Comparison of ENCODE assay signal across 8 cellular contexts in the genomic region with DNA sequence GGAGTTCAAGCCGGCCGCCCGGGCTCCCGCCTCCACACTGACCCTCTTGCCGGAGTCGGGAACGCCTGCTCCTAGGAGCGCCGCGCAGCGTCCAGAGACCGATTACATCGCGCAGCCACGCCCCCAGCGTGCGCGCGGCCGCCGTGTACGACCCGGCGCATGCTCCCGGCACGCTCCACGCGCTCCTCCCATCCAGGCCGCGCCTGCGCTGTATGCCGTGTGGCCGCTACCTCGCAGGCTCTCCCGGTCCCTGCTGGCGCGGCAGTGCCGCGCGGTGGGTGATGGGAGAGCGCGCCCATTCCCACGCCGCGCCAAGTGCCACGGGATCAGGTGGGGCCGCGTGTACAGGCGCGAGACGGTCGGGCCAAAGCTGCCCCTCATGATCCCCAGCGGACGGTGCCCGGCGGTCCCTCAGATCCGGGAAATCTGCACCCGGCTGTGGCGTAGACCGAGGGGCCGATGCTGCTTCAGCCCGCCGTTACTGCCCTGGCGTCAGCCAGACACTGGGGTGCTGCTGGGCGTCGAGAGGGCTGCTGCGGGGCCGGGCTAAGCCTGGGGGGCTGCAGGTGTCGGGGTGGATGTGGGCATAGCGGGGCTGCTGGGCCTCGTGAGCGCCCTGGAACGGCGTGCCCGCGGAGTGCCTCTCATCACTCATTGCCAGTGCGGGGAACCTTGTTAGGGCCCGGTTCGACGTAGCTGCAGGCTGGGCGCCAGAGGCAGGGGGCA. TPM values are rescaled to one million over a fixed set of nuclear protein-coding genes. Genes with fewer than 3 reads are reported as not detected.
A peak's percentile ranks its signal among the peaks of the same experiment; 100 is the strongest.
DNase-seq lines count a peak whose midpoint lies in the region; ATAC-seq and TF ChIP-seq lines count a peak whose summit lies in the region.

A gene with protein sequence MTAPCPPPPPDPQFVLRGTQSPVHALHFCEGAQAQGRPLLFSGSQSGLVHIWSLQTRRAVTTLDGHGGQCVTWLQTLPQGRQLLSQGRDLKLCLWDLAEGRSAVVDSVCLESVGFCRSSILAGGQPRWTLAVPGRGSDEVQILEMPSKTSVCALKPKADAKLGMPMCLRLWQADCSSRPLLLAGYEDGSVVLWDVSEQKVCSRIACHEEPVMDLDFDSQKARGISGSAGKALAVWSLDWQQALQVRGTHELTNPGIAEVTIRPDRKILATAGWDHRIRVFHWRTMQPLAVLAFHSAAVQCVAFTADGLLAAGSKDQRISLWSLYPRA (minus strand): TSS at position 97 of the 726 bp plus-strand sequence. CDS start 33,519 bp downstream, outside the sequence.
A gene with protein sequence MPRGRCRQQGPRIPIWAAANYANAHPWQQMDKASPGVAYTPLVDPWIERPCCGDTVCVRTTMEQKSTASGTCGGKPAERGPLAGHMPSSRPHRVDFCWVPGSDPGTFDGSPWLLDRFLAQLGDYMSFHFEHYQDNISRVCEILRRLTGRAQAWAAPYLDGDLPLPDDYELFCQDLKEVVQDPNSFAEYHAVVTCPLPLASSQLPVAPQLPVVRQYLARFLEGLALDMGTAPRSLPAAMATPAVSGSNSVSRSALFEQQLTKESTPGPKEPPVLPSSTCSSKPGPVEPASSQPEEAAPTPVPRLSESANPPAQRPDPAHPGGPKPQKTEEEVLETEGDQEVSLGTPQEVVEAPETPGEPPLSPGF (minus strand): TSS at position 97 of the 726 bp plus-strand sequence. CDS start 2,613 bp downstream, outside the sequence.

- peak within 1 kb of the TSS; percentile 89 for H3K4me2 ChIP-seq in PC-9

- H3K27me3 ChIP-seq in PC-9 (ENCODE audit: insufficient read depth, low read depth) (no peaks in the 10 kb centered on the region), esophagus (ENCODE audit: control insufficient read depth in 1 of 2, insufficient read depth in 2 of 2, low read length in 2 of 2) (no peaks in the 10 kb centered on the region), muscle layer of colon (ENCODE audit: control insufficient read depth in 1 of 2, insufficient read depth in 2 of 2, low read length in 2 of 2) (no peaks in the 10 kb centered on the region)

- peaks cover 69% of the 10 kb centered on the region for H3K4me1 Mint-ChIP-seq in activated T-cell treated with anti-CD3 and anti-CD28 coated beads, Interleukin-2, amount 50 U/mL, for 24 hours (ENCODE audit: low read depth)

- peak within 1 kb of the TSS; percentile 93 for H3K9ac ChIP-seq in muscle layer of colon (ENCODE audit: low read length)

- H3K9me3 Mint-ChIP-seq in activated T-cell treated with anti-CD3 and anti-CD28 coated beads, Interleukin-2, amount 50 U/mL, for 24 hours: no peaks in the 10 kb centered on the region

- H3K36me3 Mint-ChIP-seq in activated T-cell treated with anti-CD3 and anti-CD28 coated beads, Interleukin-2, amount 50 U/mL, for 24 hours (ENCODE audit: low read depth): peaks cover 72% of the 10 kb centered on the region

- peak; percentile 80 for ATAC-seq in GM21723 (IDR thresholded peaks at IDR 0.05; ENCODE audit: unreplicated experiment)

- DNase-seq in DMS79 treated with DMSO at 0.1 percent for 48 hours (lab: John Stamatoyannopoulos, UW): peak; percentile 77
- DNase-seq in KG1 (lab: John Stamatoyannopoulos, UW): peak; percentile 94
- peak; percentile 79 to 92 for DNase-seq in PC-9
- DNase-seq in activated T-cell treated with anti-CD3 and anti-CD28 coated beads, Interleukin-2, amount 50 U/mL, for 24 hours: peak; percentile 97
- DNase-seq in stimulated activated CD8-positive, alpha-beta memory T cell treated with anti-CD3 and anti-CD28 coated beads, Interleukin-7, amount 100 ng/mL, for 1 hour (ENCODE audit: low read depth in 2 of 2): peak; percentile 85 to 92

- H3K36me3 ChIP-seq in PC-9 (ENCODE audit: low read depth) (no peaks in the 10 kb centered on the region), esophagus (ENCODE audit: control insufficient read depth in 2 of 2, insufficient read depth in 2 of 2, low read length in 1 of 2) (peaks cover 6 to 25% of the 10 kb centered on the region in 2 donors), muscle layer of colon (ENCODE audit: insufficient read depth, low read length) (peaks cover 24% of the 10 kb centered on the region)

- peak within 1 kb of the TSS; percentile 18; the same call in 1 of the 2 replicates for H3K27ac ChIP-seq in PC-9
- peak within 1 kb of the TSS; percentile 94 to 97 for H3K27ac ChIP-seq in esophagus (ENCODE audit: low read depth in 2 of 2, low read length in 1 of 2)
- peak within 1 kb of the TSS; percentile 98 for H3K27ac ChIP-seq in muscle layer of colon (ENCODE audit: low read depth, low read length)

- POLR2A ChIA-PET in PC-9 (lab: Charles Lee; ENCODE audit: unreplicated experiment): interaction anchor here (0.6 to 0.7 kb wide), 2 partner anchors 19 to 427 kb away, joined by 3 to 6 read pairs; no protein-coding TSS in a partner anchor

- WGBS in esophagus, 2 donors: 0 to 1% methylated on average over 78 to 81 of the region's 81 CpGs

- peak within 1 kb of the TSS; percentile 97 for H3K4me3 Mint-ChIP-seq in activated T-cell treated with anti-CD3 and anti-CD28 coated beads, Interleukin-2, amount 50 U/mL, for 24 hours

- peak within 1 kb of the TSS; percentile 96 for H3K4me3 ChIP-seq in PC-9
- H3K4me3 ChIP-seq in esophagus (ENCODE audit: low read depth in 1 of 2, low read length in 2 of 2): peak within 1 kb of the TSS; percentile 83 to 90
- H3K4me3 ChIP-seq in muscle layer of colon (ENCODE audit: low read depth in 1 of 2, low read length in 2 of 2): peak within 1 kb of the TSS; percentile 83 to 90

- TF ChIP-seq CTCF in PC-9 (conservative IDR thresholded peaks at IDR 0.05): no peak

- H4K20me1 ChIP-seq in PC-9 (ENCODE audit: insufficient read depth): no peaks in the 10 kb centered on the region; the same call in 1 of the 2 replicates

- H2AFZ ChIP-seq in PC-9: peak within 1 kb of the TSS; percentile 86

- no peaks in the 10 kb centered on the region for H3K9me3 ChIP-seq in PC-9 (ENCODE audit: insufficient read depth, low read depth)
- no peaks in the 10 kb centered on the region for H3K9me3 ChIP-seq in esophagus (ENCODE audit: control insufficient read depth in 2 of 2, insufficient read depth in 1 of 2, low read depth in 1 of 2, low read length in 1 of 2)
- no peaks in the 10 kb centered on the region for H3K9me3 ChIP-seq in muscle layer of colon (ENCODE audit: low read length)

- CTCF ChIA-PET in PC-9 (lab: Charles Lee): no interaction called here

- H3K9me2 ChIP-seq in PC-9 (ENCODE audit: insufficient read depth): no peaks in the 10 kb centered on the region

- H3F3A ChIP-seq in PC-9 (ENCODE audit: insufficient read depth, low read depth): peaks cover 6% of the 10 kb centered on the region

- H3K27ac Mint-ChIP-seq in activated T-cell treated with anti-CD3 and anti-CD28 coated beads, Interleukin-2, amount 50 U/mL, for 24 hours: peak within 1 kb of the TSS; percentile 98

- no TSS peak for BruUV-seq in PC-9 (replicated peaks; lab: Mats Ljungman, UMichigan)

- peaks cover 33% of the 10 kb centered on the region for H3K4me1 ChIP-seq in PC-9 (replicated peaks; ENCODE audit: insufficient read depth)
- H3K4me1 ChIP-seq in esophagus (ENCODE audit: control insufficient read depth in 2 of 2, insufficient read depth in 2 of 2, low read length in 1 of 2): peaks cover 11 to 41% of the 10 kb centered on the region in 2 donors
- peaks cover 25% of the 10 kb centered on the region for H3K4me1 ChIP-seq in muscle layer of colon (ENCODE audit: insufficient read depth, low read length)

- intact Hi-C loops in PC-9 (cut with micrococcal nuclease; ENCODE audit: unreplicated experiment): loop anchor here (2.0 to 5.0 kb wide), 2 partner anchors 26 to 88 kb away; no protein-coding TSS in a partner anchor

- peaks cover 55% of the 10 kb centered on the region for H3K79me2 ChIP-seq in PC-9 (ENCODE audit: low read depth)

- H3K27me3 Mint-ChIP-seq in activated T-cell treated with anti-CD3 and anti-CD28 coated beads, Interleukin-2, amount 50 U/mL, for 24 hours: no peaks in the 10 kb centered on the region

RNA-seq across cellular contexts. Expression of the first gene that starts in this region (rescaled TPM):
- 10.3 and 13.9 TPM in 2 replicates for total RNA-seq in PC-9 (2021)
- polyA plus RNA-seq in esophagus: 1 to 10 TPM; 4.7 to 6.6 TPM

RNA-seq across cellular contexts. Expression of the second gene that starts in this region (rescaled TPM):
- total RNA-seq in PC-9 (2021): 20.9 and 23.5 TPM in 2 replicates
- polyA plus RNA-seq in esophagus: 10 to 100 TPM in 1 of 2 donors, 1 to 10 TPM in 1; 8.1 to 13.8 TPM

Comparison
In these comparisons a context has a peak if more than half of its experiments do, and no peak if none do; other contexts are left out.
1. Peak in every context shown above with its lines: DNase-seq, ATAC-seq, H3K4me3 ChIP-seq and H3K27ac ChIP-seq.
2. H3K27ac ChIP-seq: peak in every context shown above with its lines; median percentile 98 in muscle layer of colon; 96 in esophagus; 18 in PC-9.